1 cellular context compared by ENCODE assay signal in the genomic region with DNA sequence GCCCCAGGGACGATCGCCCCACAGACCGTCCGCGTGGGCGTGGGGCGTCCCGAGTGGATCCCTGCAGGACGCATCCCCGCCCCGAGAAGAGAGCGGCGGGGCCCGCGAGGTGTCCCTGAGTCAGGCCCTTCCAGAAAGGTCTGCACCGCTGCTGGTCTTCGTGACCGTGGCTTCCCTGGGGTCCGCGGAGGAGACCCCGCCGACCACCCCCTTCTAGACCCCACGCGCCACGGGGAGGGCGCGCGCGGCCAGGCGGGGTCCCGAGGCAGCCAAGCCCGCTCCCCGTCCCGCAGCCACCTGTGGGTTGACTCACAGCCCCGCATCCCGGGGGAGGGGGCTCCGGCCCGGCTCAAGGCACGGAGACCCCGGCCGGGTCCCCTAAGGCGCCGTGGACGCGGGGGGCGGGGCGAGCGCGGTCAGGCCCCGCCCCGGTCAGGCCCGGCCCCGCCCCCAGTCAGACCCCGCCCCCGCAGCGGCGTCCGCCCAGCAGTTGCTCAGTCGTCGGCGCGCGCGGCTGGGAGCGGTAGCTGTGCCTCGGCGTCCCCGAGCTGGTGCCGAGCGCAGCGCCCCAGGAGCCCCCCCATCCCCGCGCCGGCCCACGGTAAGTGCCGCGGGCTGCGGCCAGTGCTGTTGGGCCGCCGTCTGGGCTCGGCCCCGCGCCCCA.
TF ChIP-seq lines count a peak whose summit lies in the region.

A gene with protein sequence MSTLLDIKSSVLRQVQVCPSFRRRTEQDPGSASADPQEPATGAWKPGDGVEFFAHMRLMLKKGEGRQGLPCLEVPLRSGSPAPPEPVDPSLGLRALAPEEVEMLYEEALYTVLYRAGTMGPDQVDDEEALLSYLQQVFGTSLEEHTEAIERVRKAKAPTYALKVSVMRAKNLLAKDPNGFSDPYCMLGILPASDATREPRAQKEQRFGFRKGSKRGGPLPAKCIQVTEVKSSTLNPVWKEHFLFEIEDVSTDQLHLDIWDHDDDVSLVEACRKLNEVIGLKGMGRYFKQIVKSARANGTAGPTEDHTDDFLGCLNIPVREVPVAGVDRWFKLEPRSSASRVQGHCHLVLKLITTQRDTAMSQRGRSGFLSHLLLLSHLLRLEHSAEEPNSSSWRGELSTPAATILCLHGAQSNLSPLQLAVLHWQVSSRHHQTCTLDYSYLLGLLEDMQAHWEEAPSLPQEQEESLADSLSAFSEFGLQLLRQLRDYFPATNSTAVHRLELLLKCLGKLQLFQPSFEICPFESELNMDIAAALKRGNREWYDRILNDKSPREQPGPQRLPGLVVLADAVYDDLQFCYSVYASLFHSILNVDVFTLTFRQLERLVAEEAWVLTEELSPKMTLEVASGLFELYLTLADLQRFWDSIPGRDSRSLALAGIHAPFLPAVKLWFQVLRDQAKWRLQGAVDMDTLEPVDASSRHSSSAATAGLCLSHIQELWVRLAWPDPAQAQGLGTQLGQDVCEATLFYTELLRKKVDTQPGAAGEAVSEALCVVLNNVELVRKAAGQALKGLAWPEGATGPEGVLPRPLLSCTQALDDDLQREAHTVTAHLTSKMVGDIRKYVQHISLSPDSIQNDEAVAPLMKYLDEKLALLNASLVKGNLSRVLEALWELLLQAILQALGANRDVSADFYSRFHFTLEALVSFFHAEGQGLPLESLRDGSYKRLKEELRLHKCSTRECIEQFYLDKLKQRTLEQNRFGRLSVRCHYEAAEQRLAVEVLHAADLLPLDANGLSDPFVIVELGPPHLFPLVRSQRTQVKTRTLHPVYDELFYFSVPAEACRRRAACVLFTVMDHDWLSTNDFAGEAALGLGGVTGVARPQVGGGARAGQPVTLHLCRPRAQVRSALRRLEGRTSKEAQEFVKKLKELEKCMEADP (plus strand): TSS at position 497 of the 664 bp plus-strand sequence. CDS start 4,905 bp downstream, outside the sequence.

TF ChIP-seq in H1, 55 proteins besides CTCF, POLR2A, EP300 and RAD21:
- TF ChIP-seq POLR2AphosphoS5 (IDR thresholded peaks at IDR 0.05; ENCODE audit: low read depth, low read length) (peak; percentile 68; the same call in 1 of the 2 replicates), TAF7 (optimal IDR thresholded peaks at IDR 0.05; ENCODE audit: borderline replicate concordance, low read depth, low read length) (no peak), TAF1 (IDR thresholded peaks at IDR 0.05; ENCODE audit: low read depth, low read length) (peak; percentile 81), KDM4A (IDR thresholded peaks at IDR 0.05; ENCODE audit: low read depth, low read length, severe bottlenecking) (peak; percentile 46), BACH1 (IDR thresholded peaks at IDR 0.05; ENCODE audit: low read length) (peak; percentile 80), CBX8 (IDR thresholded peaks at IDR 0.05; ENCODE audit: borderline replicate concordance, low read depth, low read length) (no peak), EGR1 (IDR thresholded peaks at IDR 0.05; ENCODE audit: borderline replicate concordance, low read depth, low read length) (peak; percentile 9; the same call in 1 of the 2 replicates), KDM5A (IDR thresholded peaks at IDR 0.05; ENCODE audit: low read length) (no peak), PHF8 (conservative IDR thresholded peaks at IDR 0.05; ENCODE audit: low read depth, low read length) (peak; percentile 57), HDAC2 (IDR thresholded peaks at IDR 0.05; ENCODE audit: borderline replicate concordance in 1 of 2, low read depth in 2 of 2, low read length in 2 of 2) (0 out of 4 replicates have a peak, but pooled peaks have one; percentile 14 to 25), RFX5 (IDR thresholded peaks at IDR 0.05; ENCODE audit: borderline replicate concordance, low read depth, low read length) (no peak), CHD2 (IDR thresholded peaks at IDR 0.05; ENCODE audit: low read length) (no peak), ASH2L (IDR thresholded peaks at IDR 0.05; ENCODE audit: low read length) (no peak)
TF ChIP-seq in H1: peak in this region for 7.
